In genomic region chr1:173914366-173914871, GRCh38 we compare ENCODE assay signal across 9 cellular contexts. TPM values are rescaled to one million over a fixed set of nuclear protein-coding genes. Genes with fewer than 3 reads are reported as not detected.
DNase-seq lines count a peak whose midpoint lies in the region; TF ChIP-seq lines count a peak whose summit lies in the region.
"Had no signal": no experiment of that assay in that cellular context is flagged by ENCODE, and none has a peak within 500 bp of the region (broad histone marks: within the 10 kb centered on the region; RNA-seq: fewer than 3 reads in every experiment).

No MANE protein-coding gene starts in this region.

- H3K27ac ChIP-seq in OCI-LY7 (ENCODE audit: low read depth, low read length, poor library complexity, severe bottlenecking): no peak overlapping the region
- H3K27ac ChIP-seq in effector memory CD4-positive, alpha-beta T cell (ENCODE audit: insufficient read depth, low read length, poor library complexity, severe bottlenecking): no peak overlapping the region
- H3K27ac ChIP-seq: epithelial cell of prostate had no signal

- intact Hi-C loops in OCI-LY7 (cut with micrococcal nuclease; ENCODE audit: unreplicated experiment): no loop called here

- H4K20me1 ChIP-seq in OCI-LY7 (ENCODE audit: insufficient read depth, low read length): no peaks in the 10 kb centered on the region

- DNase-seq in AG09309 (ENCODE audit: low read depth) (no peak), GM13977 (ENCODE audit: low spot score) (peak; percentile 51), OCI-LY7 (ENCODE audit: low spot score) (peak; percentile 67), amniotic stem cell (lab: John Stamatoyannopoulos, UW) (no peak), Ammon's horn (ENCODE audit: low spot score) (no peak), medulla oblongata (ENCODE audit: extremely low spot score) (no peak)
- peak in 2 of 3 donors; percentile 3 to 6 for DNase-seq in effector memory CD4-positive, alpha-beta T cell
- DNase-seq in stimulated activated CD4-positive, alpha-beta T cell treated with anti-CD3 and anti-CD28 coated beads, Interleukin-15, amount 100 ng/mL, for 24 hours: peak; percentile 51

- no peaks in the 10 kb centered on the region for H3K79me2 ChIP-seq in OCI-LY7 (ENCODE audit: insufficient read depth, low read depth, low read length)

- no peaks in the 10 kb centered on the region for H3K4me1 ChIP-seq in OCI-LY7 (ENCODE audit: insufficient read depth, low read length, poor library complexity, severe bottlenecking)
- H3K4me1 ChIP-seq in effector memory CD4-positive, alpha-beta T cell (ENCODE audit: control insufficient read depth, insufficient read depth, low read length, poor library complexity, severe bottlenecking): no peaks in the 10 kb centered on the region

- H2AFZ ChIP-seq in OCI-LY7 (ENCODE audit: low read length): no peak overlapping the region

- CTCF ChIA-PET in OCI-LY7 (lab: Charles Lee; ENCODE audit: unreplicated experiment): no interaction called here

- H3K9me2 ChIP-seq in OCI-LY7 (ENCODE audit: insufficient read depth, low read length): no peaks in the 10 kb centered on the region

- no peaks in the 10 kb centered on the region for H3K27me3 ChIP-seq in effector memory CD4-positive, alpha-beta T cell (replicated peaks; ENCODE audit: control insufficient read depth, insufficient read depth, low read length, poor library complexity, severe bottlenecking)

- no peaks in the 10 kb centered on the region for H3K9me3 ChIP-seq in OCI-LY7 (ENCODE audit: low read length)
- no peaks in the 10 kb centered on the region for H3K9me3 ChIP-seq in effector memory CD4-positive, alpha-beta T cell (ENCODE audit: control insufficient read depth, low read length)

- in situ Hi-C loops in GM13977 (cut with MboI; ENCODE audit: low pct_unique_long_range_greater_than_20kb, low sequenced_read_pairs, unreplicated experiment): no loop called here

- POLR2A ChIA-PET in OCI-LY7 (lab: Charles Lee): interaction anchor here (0.6 kb wide), 1 partner anchor 64 kb away, joined by 6 read pairs; no protein-coding TSS in a partner anchor

- BruUV-seq in OCI-LY7 (replicated peaks; lab: Mats Ljungman, UMichigan): no TSS peak

- H3K36me3 ChIP-seq in OCI-LY7 (ENCODE audit: insufficient read depth, low read length): no peaks in the 10 kb centered on the region
- no peaks in the 10 kb centered on the region for H3K36me3 ChIP-seq in effector memory CD4-positive, alpha-beta T cell (ENCODE audit: control insufficient read depth, insufficient read depth, low read length)

- TF ChIP-seq CTCF in AG09309 (IDR thresholded peaks at IDR 0.05; ENCODE audit: control insufficient read depth, insufficient read depth, low read depth, low read length, missing control alignments) (peak; percentile 58), GM13977 (IDR thresholded peaks at IDR 0.05; ENCODE audit: extremely low read depth, insufficient read depth, missing control alignments) (peak; percentile 79), OCI-LY7 (conservative IDR thresholded peaks at IDR 0.05; ENCODE audit: low read length) (peak; percentile 95)

- no peak overlapping the region for H3K4me2 ChIP-seq in OCI-LY7 (ENCODE audit: low read length)

- no peak overlapping the region for H3K4me3 ChIP-seq in AG09309 (ENCODE audit: control insufficient read depth, low read depth, low read length)
- no peak overlapping the region for H3K4me3 ChIP-seq in OCI-LY7 (ENCODE audit: low read depth, low read length, poor library complexity, severe bottlenecking)
- no peak overlapping the region for H3K4me3 ChIP-seq in effector memory CD4-positive, alpha-beta T cell (ENCODE audit: insufficient read depth, low read depth, low read length, poor library complexity, severe bottlenecking)

RNA-seq across cellular contexts. Expression of gene SERPINC1, which starts 2.7 kb away (rescaled TPM):
- not detected in 2 replicates for total RNA-seq in OCI-LY7 (2014; rRNA removed; shearing (Covaris generic))
- not detected in 2 replicates for total RNA-seq in OCI-LY7 (2022)

RNA-seq across cellular contexts. Expression of gene ZBTB37, which starts 46.2 kb away (rescaled TPM):
- 10.9 TPM in 2 replicates for total RNA-seq in OCI-LY7 (2014; rRNA removed; shearing (Covaris generic))
- total RNA-seq in OCI-LY7 (2022): 23.7 and 23.9 TPM in 2 replicates

RNA-seq across cellular contexts. Expression of gene GAS5, which starts 46.6 kb away (rescaled TPM):
- total RNA-seq in OCI-LY7 (2014; rRNA removed; shearing (Covaris generic)): 899 and 1,026 TPM in 2 replicates
- 901 and 987 TPM in 2 replicates for total RNA-seq in OCI-LY7 (2022)

Comparison
In these comparisons a context has a peak if more than half of its experiments do, and no peak if none do; other contexts are left out.
1. DNase-seq: peak in GM13977 (single experiment), OCI-LY7 (single experiment), effector memory CD4-positive, alpha-beta T cell (2 of 3) and stimulated activated CD4-positive, alpha-beta T cell treated with anti-CD3 and anti-CD28 coated beads, Interleukin-15, amount 100 ng/mL, for 24 hours (single experiment); none in AG09309 (single experiment), amniotic stem cell (single experiment), Ammon's horn (single experiment) and medulla oblongata (single experiment).
2. Peak in every context shown above with its lines, with median percentiles within 50 percentile points of each other: CTCF ChIP-seq.